In genomic region chr4:13599159-13599558, GRCh38 we compare ENCODE assay signal across 10 cellular contexts. TPM values are rescaled to one million over a fixed set of nuclear protein-coding genes. Genes with fewer than 3 reads are reported as not detected.
A peak's percentile ranks its signal among the peaks of the same experiment; 100 is the strongest.
DNase-seq lines count a peak whose midpoint lies in the region; ATAC-seq and TF ChIP-seq lines count a peak whose summit lies in the region.
"Had no signal": no experiment of that assay in that cellular context is flagged by ENCODE, and none has a peak within 500 bp of the region (broad histone marks: within the 10 kb centered on the region; RNA-seq: fewer than 3 reads in every experiment).

No MANE protein-coding gene starts in this region.

- peaks cover 8% of the 10 kb centered on the region for H3K36me3 ChIP-seq in GM06990 (ENCODE audit: control insufficient read depth, insufficient read depth, low read length)
- peaks cover 5% of the 10 kb centered on the region; the same call in 1 of the 2 replicates for H3K36me3 ChIP-seq in MM.1S (replicated peaks; ENCODE audit: insufficient read depth, low read length)
- H3K36me3 ChIP-seq in parathyroid adenoma (ENCODE audit: control insufficient read depth, insufficient read depth, low read length) = no peaks in the 10 kb centered on the region

- H3K9me2 ChIP-seq in MM.1S (replicated peaks; ENCODE audit: insufficient read depth, low read length) = no peaks in the 10 kb centered on the region

- TF ChIP-seq CTCF in GM06990 (IDR thresholded peaks at IDR 0.05; ENCODE audit: insufficient read depth, low read length, poor library complexity, severe bottlenecking) (peak; percentile 4), MM.1S (IDR thresholded peaks at IDR 0.05; ENCODE audit: low read length) (peak; percentile 24), epithelial cell of proximal tubule (conservative IDR thresholded peaks at IDR 0.05; ENCODE audit: low read depth, low read length) (peak; percentile 54), parathyroid adenoma (IDR thresholded peaks at IDR 0.05) (no peak)

- H3K4me3 ChIP-seq in GM06990 (replicated peaks; ENCODE audit: low read depth, low read length) = no peak overlapping the region
- H3K4me3 ChIP-seq in MM.1S (ENCODE audit: low read length) = no peak overlapping the region
- no peak overlapping the region for H3K4me3 ChIP-seq in epithelial cell of proximal tubule (ENCODE audit: low read depth, low read length)
- no peak overlapping the region for H3K4me3 ChIP-seq in parathyroid adenoma (ENCODE audit: low read depth, low read length)

- H3F3A ChIP-seq in MM.1S (ENCODE audit: insufficient read depth, low read length) = no peaks in the 10 kb centered on the region

- H2AFZ ChIP-seq in MM.1S (ENCODE audit: low read length) (no peak overlapping the region), parathyroid adenoma (no peak overlapping the region)

- H3K9me3 Mint-ChIP-seq in activated T-cell treated with anti-CD3 and anti-CD28 coated beads, Interleukin-2, amount 50 U/mL, for 4 hours = no peaks in the 10 kb centered on the region

- H3K4me3 Mint-ChIP-seq in activated T-cell treated with anti-CD3 and anti-CD28 coated beads, Interleukin-2, amount 50 U/mL, for 4 hours = no peak overlapping the region

- H3K4me1 Mint-ChIP-seq in activated T-cell treated with anti-CD3 and anti-CD28 coated beads, Interleukin-2, amount 50 U/mL, for 4 hours (ENCODE audit: low read depth) = peaks cover 6% of the 10 kb centered on the region

- no peak overlapping the region for H3K9ac ChIP-seq in MM.1S (ENCODE audit: low read length)
- no peak overlapping the region for H3K9ac ChIP-seq in parathyroid adenoma

- no peak for DNase-seq in GM06990 (ENCODE audit: extremely low read depth, insufficient read length)
- no peak for DNase-seq in MM.1S
- peak; percentile 22 for DNase-seq in epithelial cell of proximal tubule (ENCODE audit: low read depth)
- no peak for DNase-seq in NCI-H2081 (lab: John Stamatoyannopoulos, UW)
- DNase-seq in activated T-cell treated with anti-CD3 and anti-CD28 coated beads, Interleukin-2, amount 50 U/mL, for 4 hours = no peak
- DNase-seq: NCI-H1105; nucleus accumbens; stimulated activated CD4-positive, alpha-beta T cell treated with anti-CD3 and anti-CD28 coated beads, Interleukin-4, amount 100 ng/mL, for 1 hour had no signal

- 0 out of 2 replicates have a peak, but pooled peaks cover 2% of the 10 kb centered on the region for H4K20me1 ChIP-seq in MM.1S (ENCODE audit: insufficient read depth, low read length)

- H3K27ac ChIP-seq in MM.1S (ENCODE audit: low read length) (no peak overlapping the region), parathyroid adenoma (no peak overlapping the region)

- H3K27me3 Mint-ChIP-seq in activated T-cell treated with anti-CD3 and anti-CD28 coated beads, Interleukin-2, amount 50 U/mL, for 4 hours (ENCODE audit: low read depth) = no peaks in the 10 kb centered on the region

- H3K9me3 ChIP-seq in MM.1S (replicated peaks; ENCODE audit: insufficient read depth, low read length) (no peaks in the 10 kb centered on the region), parathyroid adenoma (ENCODE audit: control insufficient read depth, low read length) (no peaks in the 10 kb centered on the region)

- H3K4me1 ChIP-seq in MM.1S (ENCODE audit: low read length) (peaks cover 18% of the 10 kb centered on the region; the same call in 1 of the 2 replicates), parathyroid adenoma (no peaks in the 10 kb centered on the region)

- H3K36me3 Mint-ChIP-seq in activated T-cell treated with anti-CD3 and anti-CD28 coated beads, Interleukin-2, amount 50 U/mL, for 4 hours (ENCODE audit: insufficient read depth) = peaks cover 65% of the 10 kb centered on the region

- H3K4me2 ChIP-seq in MM.1S (ENCODE audit: low read depth, low read length) = no peak overlapping the region
- H3K4me2 ChIP-seq in parathyroid adenoma (ENCODE audit: low read length) = peak overlapping the region; percentile 2

- H3K27me3 ChIP-seq in GM06990 (replicated peaks; ENCODE audit: control insufficient read depth, insufficient read depth, low read length) (no peaks in the 10 kb centered on the region), MM.1S (replicated peaks; ENCODE audit: insufficient read depth, low read length) (no peaks in the 10 kb centered on the region), parathyroid adenoma (ENCODE audit: control insufficient read depth, insufficient read depth, low read length) (no peaks in the 10 kb centered on the region)

- ATAC-seq in HG03280 (IDR thresholded peaks at IDR 0.05; ENCODE audit: unreplicated experiment) = no peak
- ATAC-seq in activated T-cell treated with anti-CD3 and anti-CD28 coated beads, Interleukin-2, amount 50 U/mL, for 4 hours = no peak

- H3K79me2 ChIP-seq in MM.1S (ENCODE audit: low read length) = no peaks in the 10 kb centered on the region
- no peaks in the 10 kb centered on the region for H3K79me2 ChIP-seq in parathyroid adenoma

RNA-seq across cellular contexts. Expression of gene BOD1L1, which starts 28.4 kb away (rescaled TPM):
- 12.7 and 20.6 TPM in 2 replicates for total RNA-seq in epithelial cell of proximal tubule
- total RNA-seq in activated T-cell treated with anti-CD3 and anti-CD28 coated beads, Interleukin-2, amount 50 U/mL, for 4 hours = 10 to 100 TPM; 28.7 to 34.1 (median 32.5) TPM

RNA-seq across cellular contexts. Expression of gene NKX3-2, which starts 54.9 kb away (rescaled TPM):
- not detected in 2 replicates for total RNA-seq in epithelial cell of proximal tubule
- not detected for total RNA-seq in activated T-cell treated with anti-CD3 and anti-CD28 coated beads, Interleukin-2, amount 50 U/mL, for 4 hours
